Comparison of ENCODE assay signal across 8 cellular contexts in the genomic region with DNA sequence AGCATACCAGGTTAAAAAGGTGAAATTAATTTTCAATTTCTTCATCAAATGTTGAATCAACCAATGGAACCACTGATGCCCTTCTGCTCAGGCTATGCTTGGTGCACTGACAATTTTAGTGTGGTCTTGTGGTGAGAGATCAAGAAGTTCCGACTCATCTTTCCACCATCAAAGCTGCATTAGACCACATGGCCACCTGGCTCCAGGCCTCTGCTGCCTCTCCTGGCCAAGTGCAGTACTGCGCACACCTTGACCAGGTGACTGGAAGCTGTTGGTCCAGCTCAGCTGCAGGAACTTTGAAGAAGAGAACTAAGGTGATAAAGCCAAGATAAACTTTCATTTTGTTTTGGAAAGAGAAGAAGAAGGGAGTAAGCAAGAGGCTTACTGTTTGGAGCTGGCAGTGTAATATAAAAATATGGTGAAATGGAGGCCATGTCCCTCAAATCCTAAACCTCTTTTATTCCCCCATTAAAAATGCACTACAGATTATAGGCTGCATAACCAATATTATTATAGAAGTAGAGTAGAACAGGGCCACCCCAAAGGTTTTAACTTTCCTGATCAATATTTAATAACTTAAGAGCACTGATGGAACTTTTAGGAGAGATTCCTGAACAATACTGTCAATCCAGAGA.
DNase-seq lines count a peak whose midpoint lies in the region; ATAC-seq and TF ChIP-seq lines count a peak whose summit lies in the region.

No MANE protein-coding gene starts in this region.

- RAD21 ChIA-PET in HCT116 (lab: Charles Lee; ENCODE audit: low non-redundant PET in 1 of 2, low total read pairs in 2 of 2, uncharacterized antibody in 2 of 2, unreplicated experiment in 2 of 2), result no interaction called here

- POLR2A ChIA-PET in HCT116 (lab: Charles Lee), result no interaction called here

- no peaks in the 10 kb centered on the region for H3K9me3 ChIP-seq in HCT116 (ENCODE audit: control insufficient read depth in 1 of 2, insufficient read depth in 1 of 2, low read depth in 1 of 2, low read length in 2 of 2)

- no peaks in the 10 kb centered on the region for H3K36me3 Mint-ChIP-seq in natural killer cell
- H3K36me3 Mint-ChIP-seq in natural killer cell treated with Interleukin-12 subunit alpha and Interleukin-12 subunit beta and Interleukin-15 and Interleukin-18, amount 100 ng/mL, for 72 hours, result peaks cover 4% of the 10 kb centered on the region
- no peaks in the 10 kb centered on the region for H3K36me3 Mint-ChIP-seq in activated naive CD4-positive, alpha-beta T cell treated with anti-CD3 and anti-CD28 coated beads, Interleukin-2, amount 50 U/mL, for 72 hours

- no peaks in the 10 kb centered on the region for H3K27me3 ChIP-seq in HCT116 (ENCODE audit: insufficient read depth, low read length)

- no peaks in the 10 kb centered on the region for H3K27me3 Mint-ChIP-seq in natural killer cell (ENCODE audit: low read depth in 2 of 2)
- no peaks in the 10 kb centered on the region for H3K27me3 Mint-ChIP-seq in natural killer cell treated with Interleukin-12 subunit alpha and Interleukin-12 subunit beta and Interleukin-15 and Interleukin-18, amount 100 ng/mL, for 72 hours

- H3K27ac ChIP-seq in HCT116 (ENCODE audit: low read depth, low read length), result no peak overlapping the region

- H3K27ac Mint-ChIP-seq in natural killer cell, result no peak overlapping the region
- no peak overlapping the region for H3K27ac Mint-ChIP-seq in natural killer cell treated with Interleukin-12 subunit alpha and Interleukin-12 subunit beta and Interleukin-15 and Interleukin-18, amount 100 ng/mL, for 72 hours
- no peak overlapping the region for H3K27ac Mint-ChIP-seq in activated naive CD4-positive, alpha-beta T cell treated with anti-CD3 and anti-CD28 coated beads, Interleukin-2, amount 50 U/mL, for 72 hours

- ATAC-seq in natural killer cell (peak in 1 of 3 donors; percentile 58), HCT116 (peak; percentile 72)
- ATAC-seq in natural killer cell treated with Interleukin-12 subunit alpha and Interleukin-12 subunit beta and Interleukin-15 and Interleukin-18, amount 100 ng/mL, for 72 hours, result no peak
- ATAC-seq in activated naive CD4-positive, alpha-beta T cell treated with anti-CD3 and anti-CD28 coated beads, Interleukin-2, amount 50 U/mL, for 72 hours, result peak; percentile 61 to 73

- no peaks in the 10 kb centered on the region for H3K79me2 ChIP-seq in HCT116 (ENCODE audit: insufficient read depth, low read length)

- no peaks in the 10 kb centered on the region for H4K20me1 ChIP-seq in HCT116 (ENCODE audit: insufficient read depth)

- no peak overlapping the region for H3K4me3 Mint-ChIP-seq in natural killer cell
- H3K4me3 Mint-ChIP-seq in natural killer cell treated with Interleukin-12 subunit alpha and Interleukin-12 subunit beta and Interleukin-15 and Interleukin-18, amount 100 ng/mL, for 72 hours, result no peak overlapping the region

- H3K9me3 Mint-ChIP-seq in natural killer cell, result peaks cover 2 to 6% of the 10 kb centered on the region in 2 donors
- peaks cover 4% of the 10 kb centered on the region for H3K9me3 Mint-ChIP-seq in natural killer cell treated with Interleukin-12 subunit alpha and Interleukin-12 subunit beta and Interleukin-15 and Interleukin-18, amount 100 ng/mL, for 72 hours
- peaks cover 6 to 9% of the 10 kb centered on the region in 2 donors for H3K9me3 Mint-ChIP-seq in activated naive CD4-positive, alpha-beta T cell treated with anti-CD3 and anti-CD28 coated beads, Interleukin-2, amount 50 U/mL, for 72 hours

- no peak for DNase-seq in natural killer cell
- no peak for DNase-seq in natural killer cell treated with Interleukin-12 subunit alpha and Interleukin-12 subunit beta and Interleukin-15 and Interleukin-18, amount 100 ng/mL, for 72 hours (ENCODE audit: low spot score)
- peak; percentile 7 for DNase-seq in HCT116 (ENCODE audit: low read depth, low spot score)
- DNase-seq in LoVo (ENCODE audit: low spot score), result peak; percentile 33
- DNase-seq in activated naive CD4-positive, alpha-beta T cell treated with anti-CD3 and anti-CD28 coated beads, Interleukin-2, amount 50 U/mL, for 72 hours (ENCODE audit: low spot score in 2 of 2), result peak; percentile 58 to 68
- peak; percentile 9 for DNase-seq in myocyte (ENCODE audit: low read depth)
- no peak for DNase-seq in cortex of kidney (lab: John Stamatoyannopoulos, UW)
- DNase-seq in effector CD8-positive, alpha-beta T cell (lab: John Stamatoyannopoulos, UW), result no peak

- no peak overlapping the region for H3K4me2 ChIP-seq in HCT116 (ENCODE audit: low read length)

- no peak overlapping the region for H3K9ac ChIP-seq in HCT116 (ENCODE audit: low read length)

- TF ChIP-seq RAD21 in HCT116 (IDR thresholded peaks at IDR 0.05; ENCODE audit: low read depth), result no peak

- no peaks in the 10 kb centered on the region for H3K4me1 ChIP-seq in HCT116 (ENCODE audit: control insufficient read depth in 1 of 2, insufficient read depth in 2 of 2, low read length in 2 of 2)

- intact Hi-C loops in natural killer cell (cut with micrococcal nuclease), result no loop called here
- intact Hi-C loops in HCT116 (cut with micrococcal nuclease), result loop anchor here (10.0 kb wide), 1 partner anchor 84 kb away; no protein-coding TSS in a partner anchor

- no peaks in the 10 kb centered on the region for H3K9me2 ChIP-seq in HCT116 (ENCODE audit: insufficient read depth)

- H3K36me3 ChIP-seq in HCT116 (ENCODE audit: control insufficient read depth in 1 of 2, insufficient read depth in 2 of 2, low read length in 2 of 2), result no peaks in the 10 kb centered on the region

- no peak for TF ChIP-seq POLR2A in HCT116 (IDR thresholded peaks at IDR 0.05; ENCODE audit: borderline replicate concordance, extremely low read depth, insufficient read depth, insufficient read length)

- peak; percentile 53 for TF ChIP-seq CTCF in natural killer cell (IDR thresholded peaks at IDR 0.05)
- peak in 2 of 3 experiments; percentile 76 to 87; a peak in 4 of 6 replicates for TF ChIP-seq CTCF in HCT116 (IDR thresholded peaks at IDR 0.05 in 2 of 3, conservative IDR thresholded peaks at IDR 0.05 in 1 of 3; ENCODE audit: borderline replicate concordance in 1 of 3, insufficient read depth in 1 of 3, low read depth in 2 of 3, low read length in 2 of 3)

- no peak overlapping the region for H3K4me3 ChIP-seq in HCT116 (replicated peaks in 1 of 2; ENCODE audit: low read depth in 1 of 2, low read length in 2 of 2)

- CTCF ChIA-PET in HCT116 (lab: Charles Lee), result interaction anchor here (0.6 kb wide), 1 partner anchor 8 kb away, joined by 3 read pairs; no protein-coding TSS in a partner anchor

- BruUV-seq in HCT116 (replicated peaks; lab: Mats Ljungman, UMichigan), result no TSS peak

- H3K4me1 Mint-ChIP-seq in natural killer cell, result no peaks in the 10 kb centered on the region
- no peaks in the 10 kb centered on the region for H3K4me1 Mint-ChIP-seq in natural killer cell treated with Interleukin-12 subunit alpha and Interleukin-12 subunit beta and Interleukin-15 and Interleukin-18, amount 100 ng/mL, for 72 hours (ENCODE audit: low read depth in 2 of 2)

- no peak overlapping the region for H2AFZ ChIP-seq in HCT116 (ENCODE audit: low read depth, low read length, poor library complexity, severe bottlenecking)

TF ChIP-seq in HCT116, 20 proteins besides CTCF, POLR2A, EP300 and RAD21:
- peak; percentile 75 for TF ChIP-seq TCF7L2 (IDR thresholded peaks at IDR 0.05; ENCODE audit: borderline replicate concordance, extremely low read depth, insufficient read depth, insufficient read length)
- TF ChIP-seq, protein P1, sequence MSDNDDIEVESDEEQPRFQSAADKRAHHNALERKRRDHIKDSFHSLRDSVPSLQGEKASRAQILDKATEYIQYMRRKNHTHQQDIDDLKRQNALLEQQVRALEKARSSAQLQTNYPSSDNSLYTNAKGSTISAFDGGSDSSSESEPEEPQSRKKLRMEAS (IDR thresholded peaks at IDR 0.05), result no peak; the same call in 1 of the 2 replicates
- no peak for TF ChIP-seq POLR2AphosphoS5 (IDR thresholded peaks at IDR 0.05; ENCODE audit: low read depth, low read length)

Comparison
In these comparisons a context has a peak if more than half of its experiments do, and no peak if none do; other contexts are left out.
1. ATAC-seq: peak in HCT116 (single experiment) and activated naive CD4-positive, alpha-beta T cell treated with anti-CD3 and anti-CD28 coated beads, Interleukin-2, amount 50 U/mL, for 72 hours (2 of 2); none in natural killer cell treated with Interleukin-12 subunit alpha and Interleukin-12 subunit beta and Interleukin-15 and Interleukin-18, amount 100 ng/mL, for 72 hours (0 of 2).
2. DNase-seq: peak in HCT116 (single experiment), LoVo (single experiment), activated naive CD4-positive, alpha-beta T cell treated with anti-CD3 and anti-CD28 coated beads, Interleukin-2, amount 50 U/mL, for 72 hours (2 of 2) and myocyte (single experiment); none in natural killer cell (single experiment), natural killer cell treated with Interleukin-12 subunit alpha and Interleukin-12 subunit beta and Interleukin-15 and Interleukin-18, amount 100 ng/mL, for 72 hours (single experiment), cortex of kidney (single experiment) and effector CD8-positive, alpha-beta T cell (single experiment).